8 cellular contexts compared by ENCODE assay signal in genomic region chr17:65562206-65562531, GRCh38. TPM values are rescaled to one million over a fixed set of nuclear protein-coding genes. Genes with fewer than 3 reads are reported as not detected.
A peak's percentile ranks its signal among the peaks of the same experiment; 100 is the strongest.
DNase-seq lines count a peak whose midpoint lies in the region; ATAC-seq and TF ChIP-seq lines count a peak whose summit lies in the region.

No MANE protein-coding gene starts in this region.

- H3K27me3 Mint-ChIP-seq in activated T-cell treated with anti-CD3 and anti-CD28 coated beads, Interleukin-2, amount 50 U/mL, for 4 hours (ENCODE audit: low read depth), result no peaks in the 10 kb centered on the region
- peaks cover 21% of the 10 kb centered on the region for H3K27me3 Mint-ChIP-seq in activated B cell treated with CpG ODN at 0.5 μM for 24 hours

- peak overlapping the region; percentile 46 for H3K4me3 ChIP-seq in iPS-15b (ENCODE audit: low read depth, low read length)
- H3K4me3 ChIP-seq in subcutaneous abdominal adipose tissue (ENCODE audit: low read depth in 1 of 5, low read length in 5 of 5), result peak overlapping the region; percentile 57 to 78 (median 70)

- no peaks in the 10 kb centered on the region for H3K9me3 ChIP-seq in iPS-15b (ENCODE audit: control insufficient read depth, insufficient read depth, low read length)
- no peaks in the 10 kb centered on the region for H3K9me3 ChIP-seq in subcutaneous abdominal adipose tissue (ENCODE audit: control insufficient read depth in 5 of 5, low read length in 5 of 5)

- H3K36me3 ChIP-seq in iPS-15b (ENCODE audit: control insufficient read depth, insufficient read depth, low read length), result peaks cover 12% of the 10 kb centered on the region
- peaks cover 0 to 5% (median 0%) of the 10 kb centered on the region in 5 donors for H3K36me3 ChIP-seq in subcutaneous abdominal adipose tissue (ENCODE audit: control insufficient read depth in 5 of 5, insufficient read depth in 5 of 5, low read length in 5 of 5)

- DNase-seq in activated T-cell treated with anti-CD3 and anti-CD28 coated beads, Interleukin-2, amount 50 U/mL, for 4 hours, result no peak
- DNase-seq in activated T-cell treated with anti-CD3 and anti-CD28 coated beads, Interleukin-2, amount 50 U/mL, for 1 hour, result no peak
- no peak for DNase-seq in activated B cell treated with CpG ODN at 0.5 μM for 24 hours
- DNase-seq in left colon, result no peak
- DNase-seq in NCI-H526 treated with DMSO at 0.1 percent for 48 hours (lab: John Stamatoyannopoulos, UW), result no peak

- peak overlapping the region; percentile 83 for H3K4me3 Mint-ChIP-seq in activated T-cell treated with anti-CD3 and anti-CD28 coated beads, Interleukin-2, amount 50 U/mL, for 4 hours
- H3K4me3 Mint-ChIP-seq in activated B cell treated with CpG ODN at 0.5 μM for 24 hours, result peak overlapping the region; percentile 82

- intact Hi-C loops in activated B cell treated with CpG ODN at 0.5 μM for 24 hours (cut with micrococcal nuclease) (loop anchor here (2.0 kb wide), 1 partner anchor 631 kb away; the partner anchor contains the start of gene CEP112), left colon (cut with DNase I, micrococcal nuclease) (no loop called here)

- no peak overlapping the region for H3K27ac ChIP-seq in subcutaneous abdominal adipose tissue (ENCODE audit: low read depth, low read length)

- POLR2A ChIA-PET in activated B cell treated with CpG ODN at 0.5 μM for 24 hours (lab: Charles Lee), result no interaction called here

- peaks cover 11% of the 10 kb centered on the region for H3K4me1 ChIP-seq in iPS-15b (ENCODE audit: control insufficient read depth, insufficient read depth, low read length)
- peaks cover 0 to 30% (median 21%) of the 10 kb centered on the region in 5 donors for H3K4me1 ChIP-seq in subcutaneous abdominal adipose tissue (ENCODE audit: control insufficient read depth in 5 of 5, insufficient read depth in 5 of 5, low read length in 5 of 5)

- H3K9me3 Mint-ChIP-seq in activated T-cell treated with anti-CD3 and anti-CD28 coated beads, Interleukin-2, amount 50 U/mL, for 4 hours, result no peaks in the 10 kb centered on the region
- H3K9me3 Mint-ChIP-seq in activated B cell treated with CpG ODN at 0.5 μM for 24 hours, result no peaks in the 10 kb centered on the region

- no peak overlapping the region for H3K27ac Mint-ChIP-seq in activated B cell treated with CpG ODN at 0.5 μM for 24 hours

- peaks cover 26% of the 10 kb centered on the region for H3K4me1 Mint-ChIP-seq in activated T-cell treated with anti-CD3 and anti-CD28 coated beads, Interleukin-2, amount 50 U/mL, for 4 hours (ENCODE audit: low read depth)
- peaks cover 12% of the 10 kb centered on the region for H3K4me1 Mint-ChIP-seq in activated B cell treated with CpG ODN at 0.5 μM for 24 hours

- no peak for ATAC-seq in activated T-cell treated with anti-CD3 and anti-CD28 coated beads, Interleukin-2, amount 50 U/mL, for 4 hours
- ATAC-seq in activated B cell treated with CpG ODN at 0.5 μM for 24 hours (ENCODE audit: low read depth) (no peak), left colon (no peak), GM19328 (IDR thresholded peaks at IDR 0.05; ENCODE audit: unreplicated experiment) (no peak)

- H3K36me3 Mint-ChIP-seq in activated T-cell treated with anti-CD3 and anti-CD28 coated beads, Interleukin-2, amount 50 U/mL, for 4 hours (ENCODE audit: insufficient read depth), result no peaks in the 10 kb centered on the region
- no peaks in the 10 kb centered on the region for H3K36me3 Mint-ChIP-seq in activated B cell treated with CpG ODN at 0.5 μM for 24 hours (ENCODE audit: low read depth)

- H3K27me3 ChIP-seq in iPS-15b (ENCODE audit: control insufficient read depth, insufficient read depth, low read length) (no peaks in the 10 kb centered on the region), subcutaneous abdominal adipose tissue (ENCODE audit: control insufficient read depth in 5 of 5, insufficient read depth in 4 of 5, low read length in 5 of 5) (no peaks in the 10 kb centered on the region)

- H3K9ac ChIP-seq in iPS-15b (ENCODE audit: low read depth, low read length) (no peak overlapping the region), subcutaneous abdominal adipose tissue (ENCODE audit: low read length in 5 of 5) (no peak overlapping the region)

- TF ChIP-seq CTCF in activated B cell treated with CpG ODN at 0.5 μM for 24 hours (IDR thresholded peaks at IDR 0.05), result no peak

- CTCF ChIA-PET in activated B cell treated with CpG ODN at 0.5 μM for 24 hours (lab: Charles Lee), result no interaction called here

RNA-seq across cellular contexts. Expression of gene AXIN2, which starts 0.7 kb away (rescaled TPM):
- 10 to 100 TPM in 2 of 3 donors, 1 to 10 TPM in 1; 8.4 to 13.4 (median 11.9) TPM for total RNA-seq in activated T-cell treated with anti-CD3 and anti-CD28 coated beads, Interleukin-2, amount 50 U/mL, for 4 hours
- total RNA-seq in activated B cell treated with CpG ODN at 0.5 μM for 24 hours (0.17 and 0.27 TPM in 2 replicates), left colon (10 to 100 TPM; 27.0 to 46.5 TPM)
